Comparison of ENCODE assay signal across 30 cellular contexts in the genomic region with DNA sequence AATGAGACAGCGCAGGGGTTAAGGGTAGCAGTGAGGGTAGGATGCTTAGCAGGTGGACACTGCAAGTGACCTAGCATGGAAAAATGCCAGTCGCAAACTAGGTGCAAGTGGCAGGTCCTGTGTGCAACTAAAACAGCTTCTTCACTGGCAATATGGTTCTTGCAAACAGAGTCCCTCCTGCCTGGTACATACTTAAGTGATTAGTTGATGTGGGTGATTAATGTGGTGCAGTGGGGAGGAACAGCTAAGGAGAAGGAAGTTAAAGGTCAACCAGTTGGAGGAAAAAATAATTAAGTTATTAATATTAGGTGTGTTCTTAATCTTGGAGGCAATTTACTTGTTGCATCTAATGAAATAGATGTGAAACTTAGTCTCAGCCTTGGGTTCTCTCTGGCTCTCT.
DNase-seq lines count a peak whose midpoint lies in the region; ATAC-seq lines count a peak whose summit lies in the region.
"Had no signal": no experiment of that assay in that cellular context is flagged by ENCODE, and none has a peak within 500 bp of the region (broad histone marks: within the 10 kb centered on the region; RNA-seq: fewer than 3 reads in every experiment).

No MANE protein-coding gene starts in this region.

- no peaks in the 10 kb centered on the region for H3K36me3 ChIP-seq in adipocyte (ENCODE audit: control insufficient read depth, insufficient read depth, low read length, severe bottlenecking)
- H3K36me3 ChIP-seq: neural progenitor cell, right lobe of liver, thoracic aorta had no signal

- no peak overlapping the region for H3K9ac ChIP-seq in adipocyte (ENCODE audit: low read length)
- H3K9ac ChIP-seq: KMS-11, neural progenitor cell had no signal

- peaks cover 18% of the 10 kb centered on the region for H3K4me1 ChIP-seq in adipocyte (ENCODE audit: control insufficient read depth, insufficient read depth, low read length)
- H3K4me1 ChIP-seq: neural progenitor cell, right lobe of liver had no signal

- H3K4me3 ChIP-seq in adipocyte (ENCODE audit: low read length), result no peak overlapping the region
- H3K4me3 ChIP-seq: neural progenitor cell, right lobe of liver, thoracic aorta had no signal

- peak; percentile 79 for ATAC-seq in esophagus mucosa
- ATAC-seq in GM18511 (IDR thresholded peaks at IDR 0.05; ENCODE audit: unreplicated experiment), result no peak
- ATAC-seq: activated naive CD8-positive, alpha-beta T cell treated with anti-CD3 and anti-CD28 coated beads, Interleukin-2, amount 50 U/mL, for 24 hours; activated T-cell treated with anti-CD3 and anti-CD28 coated beads, Interleukin-2, amount 50 U/mL, for 72 hours; left colon; right lobe of liver; Right ventricle myocardium inferior; SK-N-SH treated with all-trans-retinoic acid at 6 μM for 48 hours; stimulated activated naive CD8-positive, alpha-beta T cell treated with anti-CD3 and anti-CD28 coated beads, Interleukin-15, amount 100 ng/mL, for 72 hours; T-helper 17 cell had no signal

- H3K27me3 ChIP-seq in adipocyte (replicated peaks; ENCODE audit: control insufficient read depth, insufficient read depth, low read length), result no peaks in the 10 kb centered on the region
- H3K27me3 ChIP-seq: neural progenitor cell, right lobe of liver had no signal

- no peaks in the 10 kb centered on the region for H3K9me3 ChIP-seq in adipocyte (ENCODE audit: control insufficient read depth, low read length)
- H3K9me3 ChIP-seq: right lobe of liver, thoracic aorta had no signal

- DNase-seq in EH (ENCODE audit: low read depth) (peak; percentile 25), adipocyte (ENCODE audit: low read depth) (peak; percentile 21), kidney tubule cell (ENCODE audit: low spot score) (peak; percentile 80), cerebellum (ENCODE audit: low spot score) (no peak), NCI-H1092 treated with DMSO at 0.1 percent for 48 hours (lab: John Stamatoyannopoulos, UW) (no peak)
- no peak for DNase-seq in stimulated activated CD8-positive, alpha-beta memory T cell treated with anti-CD3 and anti-CD28 coated beads, Interleukin-4, amount 100 ng/mL, for 48 hours
- DNase-seq: activated CD4-positive, alpha-beta T cell treated with anti-CD3 and anti-CD28 coated beads, Interleukin-2, amount 50 U/mL, for 48 hours; activated CD4-positive, CD25-positive, alpha-beta regulatory T cell; activated naive CD8-positive, alpha-beta T cell treated with anti-CD3 and anti-CD28 coated beads, Interleukin-2, amount 50 U/mL, for 24 hours; activated T-cell treated with anti-CD3 and anti-CD28 coated beads, Interleukin-2, amount 50 U/mL, for 72 hours; CD4-positive, alpha-beta T cell; DND-41; effector CD4-positive, alpha-beta T cell; H9; left colon; NCI-H1417 treated with DMSO at 0.1 percent for 48 hours; NCI-H2081 treated with DMSO at 0.1 percent for 48 hours; NCI-H2227 treated with DMSO at 0.1 percent for 48 hours; NCI-H526 treated with DMSO at 0.1 percent for 48 hours; NK-92 treated with Interleukin-12 subunit alpha and Interleukin-12 subunit beta, amount 100 ng/mL, for 24 hours; right lobe of liver; stimulated activated naive CD8-positive, alpha-beta T cell treated with anti-CD3 and anti-CD28 coated beads, Interleukin-15, amount 100 ng/mL, for 72 hours; T-helper 17 cell had no signal

Comparison
In these comparisons a context has a peak if more than half of its experiments do, and no peak if none do; other contexts are left out.
1. DNase-seq: peak in EH (single experiment), adipocyte (single experiment) and kidney tubule cell (single experiment); none in stimulated activated CD8-positive, alpha-beta memory T cell treated with anti-CD3 and anti-CD28 coated beads, Interleukin-4, amount 100 ng/mL, for 48 hours (single experiment), cerebellum (single experiment) and NCI-H1092 treated with DMSO at 0.1 percent for 48 hours (single experiment).